In the genomic region with DNA sequence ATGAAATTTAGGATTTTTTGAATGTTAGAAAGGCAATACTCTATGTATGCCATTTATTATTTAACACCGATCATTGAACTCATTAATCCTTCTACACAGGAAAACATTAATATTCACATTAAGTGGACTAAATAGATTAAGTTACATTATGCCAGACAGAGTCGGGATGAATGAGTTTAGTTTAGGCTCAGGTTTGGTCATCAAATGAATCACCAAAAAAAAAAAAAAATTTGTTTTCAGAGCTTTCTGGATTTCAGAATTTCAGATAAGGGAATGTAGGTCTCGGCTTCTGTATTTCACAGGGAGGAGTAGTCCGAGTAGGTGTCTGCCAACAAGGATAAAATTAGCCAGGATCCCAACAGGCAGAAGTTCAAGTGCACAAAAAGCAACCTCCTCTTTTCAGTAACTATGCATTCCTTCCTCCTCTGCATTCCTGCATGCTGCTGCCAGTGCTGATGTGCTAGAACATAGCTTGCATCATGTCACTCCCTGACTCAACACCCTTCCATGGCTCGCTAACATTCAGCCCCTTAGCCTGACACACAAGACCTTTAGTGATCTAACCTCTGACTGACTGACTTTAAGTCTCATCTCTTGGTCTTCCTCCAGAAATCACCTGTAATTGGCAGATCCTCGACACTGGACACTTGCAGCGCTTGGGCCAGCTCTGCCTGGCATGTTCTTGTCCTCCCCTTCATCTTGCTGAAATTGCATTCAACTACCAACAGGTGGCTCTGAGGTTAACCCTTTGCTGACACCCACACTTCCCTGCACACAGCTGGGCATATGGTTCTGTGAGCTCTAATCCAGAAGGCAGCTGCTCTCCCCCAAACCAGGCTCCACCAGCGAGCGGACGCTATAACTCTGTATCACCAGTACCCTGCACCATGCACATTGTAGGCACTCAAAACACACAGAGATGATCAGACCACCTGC, we compare ENCODE assay signal across 9 cellular contexts.
DNase-seq lines count a peak whose midpoint lies in the region; ATAC-seq and TF ChIP-seq lines count a peak whose summit lies in the region.
"Had no signal": no experiment of that assay in that cellular context is flagged by ENCODE, and none has a peak within 500 bp of the region (broad histone marks: within the 10 kb centered on the region; RNA-seq: fewer than 3 reads in every experiment).

No MANE protein-coding gene starts in this region.

- no peaks in the 10 kb centered on the region for H3K9me3 ChIP-seq in stomach

- no peak for TF ChIP-seq POLR2A in stomach (IDR thresholded peaks at IDR 0.05)

- H2AK5ac ChIP-seq in mesendoderm (ENCODE audit: low read length) = no peak overlapping the region

- no peak overlapping the region for H3K9ac ChIP-seq in mesendoderm (ENCODE audit: low read length)
- H3K9ac ChIP-seq: parathyroid adenoma had no signal

- H3K4ac ChIP-seq in mesendoderm (ENCODE audit: low read depth, low read length) = no peak overlapping the region

- H2BK5ac ChIP-seq in mesendoderm (ENCODE audit: low read length) = no peak overlapping the region

- peak; percentile 12 for DNase-seq in NCI-H1436 (lab: John Stamatoyannopoulos, UW)
- no peak for DNase-seq in NCI-H1436 treated with DMSO at 0.1 percent for 48 hours (lab: John Stamatoyannopoulos, UW)
- DNase-seq in HT1080 (ENCODE audit: low read depth) = peak; percentile 22
- peak; percentile 13 for DNase-seq in astrocyte of the spinal cord (ENCODE audit: low read depth, low spot score)
- peak; percentile 85 for DNase-seq in mesendoderm
- DNase-seq in stomach = no peak

- in situ Hi-C loops in astrocyte of the spinal cord (cut with HindIII; ENCODE audit: low sequenced_read_pairs) = no loop called here

- H2BK15ac ChIP-seq in mesendoderm (replicated peaks; ENCODE audit: low read depth) = no peak overlapping the region

- intact Hi-C loops in stomach (cut with DNase I; ENCODE audit: low total_unique reads) = no loop called here

- no peak overlapping the region for H4K5ac ChIP-seq in mesendoderm (ENCODE audit: low read length)

- H3K4me3 ChIP-seq in astrocyte of the spinal cord (ENCODE audit: low read depth, low read length) = no peak overlapping the region
- no peak overlapping the region for H3K4me3 ChIP-seq in mesendoderm (ENCODE audit: low read length)
- H3K4me3 ChIP-seq in stomach = no peak overlapping the region

- no peak for TF ChIP-seq EP300 in stomach (IDR thresholded peaks at IDR 0.05)

- no peaks in the 10 kb centered on the region for H3K79me1 ChIP-seq in mesendoderm (ENCODE audit: low read length)

- H3K23ac ChIP-seq in mesendoderm (ENCODE audit: low read length) = no peak overlapping the region

- H3K4me1 ChIP-seq in mesendoderm (ENCODE audit: control insufficient read depth, low read depth, low read length) (no peaks in the 10 kb centered on the region), stomach (no peaks in the 10 kb centered on the region)
- H3K4me1 ChIP-seq: parathyroid adenoma had no signal

- H2BK120ac ChIP-seq in mesendoderm (ENCODE audit: low read depth, low read length) = no peak overlapping the region

- H3K27ac ChIP-seq in mesendoderm (ENCODE audit: low read depth, low read length) (no peak overlapping the region), stomach (no peak overlapping the region)
- H3K27ac ChIP-seq: parathyroid adenoma had no signal

- H3K36me3 ChIP-seq in mesendoderm (ENCODE audit: control insufficient read depth, insufficient read depth, low read length) (no peaks in the 10 kb centered on the region), stomach (no peaks in the 10 kb centered on the region)

- no peak overlapping the region for H3K4me2 ChIP-seq in mesendoderm (ENCODE audit: low read length)

- TF ChIP-seq CTCF in astrocyte of the spinal cord (IDR thresholded peaks at IDR 0.05; ENCODE audit: low read depth, low read length) (peak; percentile 28), stomach (IDR thresholded peaks at IDR 0.05) (peak in 1 of 7 experiments; percentile 8)

- H3K56ac ChIP-seq in mesendoderm (ENCODE audit: low read length) = no peak overlapping the region

- no peak overlapping the region for H4K8ac ChIP-seq in mesendoderm (ENCODE audit: low read depth, low read length)

- H3K27me3 ChIP-seq in mesendoderm (ENCODE audit: insufficient read depth, low read length, poor library complexity) (no peaks in the 10 kb centered on the region), stomach (no peaks in the 10 kb centered on the region)

- H3K18ac ChIP-seq in mesendoderm (ENCODE audit: low read length) = no peak overlapping the region

- no peak for ATAC-seq in GM19023 (IDR thresholded peaks at IDR 0.05; ENCODE audit: unreplicated experiment)
- no peak for ATAC-seq in HG03095 (IDR thresholded peaks at IDR 0.05; ENCODE audit: unreplicated experiment)

- H3K79me2 ChIP-seq in mesendoderm (ENCODE audit: control insufficient read depth, insufficient read depth, low read length) = no peaks in the 10 kb centered on the region
- H3K79me2 ChIP-seq: parathyroid adenoma had no signal

- no CpG with 5 or more reads among the region's 10 CpGs for WGBS in mesendoderm (ENCODE audit: extremely low coverage, insufficient coverage, low lambda C conversion rate)
- 65 to 74% (median 70%) methylated on average over 10 of the region's 10 CpGs for WGBS in stomach, 5 donors

Comparison
In these comparisons a context has a peak if more than half of its experiments do, and no peak if none do; other contexts are left out.
1. DNase-seq: peak in NCI-H1436 (single experiment), HT1080 (single experiment), astrocyte of the spinal cord (single experiment) and mesendoderm (single experiment); none in NCI-H1436 treated with DMSO at 0.1 percent for 48 hours (single experiment) and stomach (single experiment).